Comparison of ENCODE assay signal across 23 cellular contexts in genomic region chr3:166962911-166963310, GRCh38.
DNase-seq lines count a peak whose midpoint lies in the region; ATAC-seq, FAIRE-seq and TF ChIP-seq lines count a peak whose summit lies in the region.
"Had no signal": no experiment of that assay in that cellular context is flagged by ENCODE, and none has a peak within 500 bp of the region (broad histone marks: within the 10 kb centered on the region; RNA-seq: fewer than 3 reads in every experiment).

No MANE protein-coding gene starts in this region.

- H3K27ac ChIP-seq in liver (ENCODE audit: low read depth in 1 of 2, low read length in 2 of 2): no peak overlapping the region
- no peak overlapping the region for H3K27ac ChIP-seq in small intestine (ENCODE audit: low read depth in 1 of 2, low read length in 1 of 2)
- H3K27ac ChIP-seq: 22Rv1; A549; BLaER1 treated with 17β-estradiol and CSF1 and Interleukin-3, amounts not matched to agents 10 nM and 100 nM; C4-2B had no signal

- no peak overlapping the region for H3K4me3 Mint-ChIP-seq in natural killer cell treated with Interleukin-12 subunit alpha and Interleukin-12 subunit beta and Interleukin-15 and Interleukin-18, amount 100 ng/mL, for 72 hours
- H3K4me3 Mint-ChIP-seq: B cell; CD4-positive, alpha-beta T cell; CD8-positive, alpha-beta T cell had no signal

- H3K27me3 ChIP-seq in liver (ENCODE audit: control insufficient read depth in 4 of 4, insufficient read depth in 4 of 4, low read length in 3 of 4) (no peaks in the 10 kb centered on the region), small intestine (ENCODE audit: control insufficient read depth in 2 of 2, insufficient read depth in 2 of 2, low read length in 2 of 2) (no peaks in the 10 kb centered on the region)
- H3K27me3 ChIP-seq: BLaER1 treated with 17β-estradiol and CSF1 and Interleukin-3, amounts not matched to agents 10 nM and 100 nM had no signal

- peak; percentile 58 for FAIRE-seq in frontal cortex (lab: Jason Lieb, UNC)
- FAIRE-seq in small intestine (lab: Jason Lieb, UNC): peak; percentile 10
- FAIRE-seq: A549, D721Med, G401.6, GM12891, GM19239 had no signal

- no peaks in the 10 kb centered on the region for H3K9me3 ChIP-seq in liver (ENCODE audit: control insufficient read depth in 4 of 4, low read length in 3 of 4)
- H3K9me3 ChIP-seq in small intestine (ENCODE audit: control insufficient read depth, low read depth): no peaks in the 10 kb centered on the region
- H3K9me3 ChIP-seq: A549; BLaER1 treated with 17β-estradiol and CSF1 and Interleukin-3, amounts not matched to agents 10 nM and 100 nM; Caco-2 had no signal

- no peak overlapping the region for H3K27ac Mint-ChIP-seq in natural killer cell treated with Interleukin-12 subunit alpha and Interleukin-12 subunit beta and Interleukin-15 and Interleukin-18, amount 100 ng/mL, for 72 hours
- H3K27ac Mint-ChIP-seq: B cell; CD4-positive, alpha-beta T cell; CD8-positive, alpha-beta T cell had no signal

- peaks cover 10% of the 10 kb centered on the region for H3K9me3 Mint-ChIP-seq in natural killer cell treated with Interleukin-12 subunit alpha and Interleukin-12 subunit beta and Interleukin-15 and Interleukin-18, amount 100 ng/mL, for 72 hours

- H3K9ac ChIP-seq in liver (ENCODE audit: low read depth in 1 of 2, low read length in 2 of 2): no peak overlapping the region
- H3K9ac ChIP-seq: BLaER1 treated with 17β-estradiol and CSF1 and Interleukin-3, amounts not matched to agents 10 nM and 100 nM had no signal

- 30% methylated on average over 2 of the region's 2 CpGs for WGBS in liver
- WGBS in small intestine, 3 donors: 39 to 59% (median 47%) methylated on average over 2 of the region's 2 CpGs

- H3K36me3 ChIP-seq in liver (ENCODE audit: control insufficient read depth in 4 of 4, insufficient read depth in 3 of 4, low read depth in 1 of 4, low read length in 3 of 4) (no peaks in the 10 kb centered on the region), small intestine (ENCODE audit: control insufficient read depth in 2 of 2, insufficient read depth in 2 of 2, low read length in 2 of 2) (no peaks in the 10 kb centered on the region)
- H3K36me3 ChIP-seq: BLaER1 treated with 17β-estradiol and CSF1 and Interleukin-3, amounts not matched to agents 10 nM and 100 nM had no signal

- H3K4me3 ChIP-seq in liver (ENCODE audit: low read depth in 1 of 3, low read length in 3 of 3) (no peak overlapping the region), small intestine (ENCODE audit: low read depth in 1 of 2, low read length in 2 of 2) (no peak overlapping the region)
- H3K4me3 ChIP-seq: A549; BLaER1 treated with 17β-estradiol and CSF1 and Interleukin-3, amounts not matched to agents 10 nM and 100 nM had no signal

- H3K27me3 Mint-ChIP-seq in natural killer cell treated with Interleukin-12 subunit alpha and Interleukin-12 subunit beta and Interleukin-15 and Interleukin-18, amount 100 ng/mL, for 72 hours: no peaks in the 10 kb centered on the region
- H3K27me3 Mint-ChIP-seq: B cell; CD4-positive, alpha-beta T cell had no signal

- H3K4me1 ChIP-seq in liver (ENCODE audit: control insufficient read depth in 4 of 4, insufficient read depth in 4 of 4, low read length in 3 of 4): peaks cover 0 to 16% (median 6%) of the 10 kb centered on the region in 4 donors
- no peaks in the 10 kb centered on the region for H3K4me1 ChIP-seq in small intestine (ENCODE audit: control insufficient read depth in 2 of 2, insufficient read depth in 1 of 2, low read depth in 1 of 2, low read length in 1 of 2)
- H3K4me1 ChIP-seq: A549; BLaER1 treated with 17β-estradiol and CSF1 and Interleukin-3, amounts not matched to agents 10 nM and 100 nM; Caco-2 had no signal

- no peak for DNase-seq in frontal cortex (ENCODE audit: low spot score in 2 of 2)
- no peak for DNase-seq in left lobe of liver (ENCODE audit: low spot score)
- no peak for DNase-seq in small intestine
- DNase-seq in stimulated activated CD4-positive, alpha-beta T cell treated with anti-CD3 and anti-CD28 coated beads, Interleukin-4, amount 100 ng/mL, for 4 hours: no peak
- no peak for DNase-seq in natural killer cell treated with Interleukin-12 subunit alpha and Interleukin-12 subunit beta and Interleukin-15 and Interleukin-18, amount 100 ng/mL, for 72 hours (ENCODE audit: low spot score)
- no peak for DNase-seq in activated T-cell treated with anti-CD3 and anti-CD28 coated beads, Interleukin-2, amount 50 U/mL, for 1 hour
- DNase-seq: AML-193; Caco-2; Calu3; CD4-positive, alpha-beta T cell; CD8-positive, alpha-beta T cell; DMS79 treated with DMSO at 0.1 percent for 48 hours; GF-D8 had no signal

- ATAC-seq in left lobe of liver: peak; percentile 65
- ATAC-seq in natural killer cell treated with Interleukin-12 subunit alpha and Interleukin-12 subunit beta and Interleukin-15 and Interleukin-18, amount 100 ng/mL, for 72 hours: no peak
- ATAC-seq: A549; CD8-positive, alpha-beta T cell had no signal

- TF ChIP-seq RAD21 in liver (IDR thresholded peaks at IDR 0.05): no peak

- no peaks in the 10 kb centered on the region for H3K36me3 Mint-ChIP-seq in natural killer cell treated with Interleukin-12 subunit alpha and Interleukin-12 subunit beta and Interleukin-15 and Interleukin-18, amount 100 ng/mL, for 72 hours
- H3K36me3 Mint-ChIP-seq: CD8-positive, alpha-beta T cell had no signal

- no peak for TF ChIP-seq CTCF in liver (IDR thresholded peaks at IDR 0.05; ENCODE audit: low read depth, low read length, missing input control)

- no peaks in the 10 kb centered on the region for H3K4me1 Mint-ChIP-seq in natural killer cell treated with Interleukin-12 subunit alpha and Interleukin-12 subunit beta and Interleukin-15 and Interleukin-18, amount 100 ng/mL, for 72 hours (ENCODE audit: low read depth in 2 of 2)
- H3K4me1 Mint-ChIP-seq: B cell had no signal

TF ChIP-seq in liver, 16 proteins besides CTCF, POLR2A, EP300 and RAD21:
- TF ChIP-seq YY1 (IDR thresholded peaks at IDR 0.05) (peak; percentile 36), ZBTB33 (IDR thresholded peaks at IDR 0.05) (no peak), HNF4G (IDR thresholded peaks at IDR 0.05) (no peak), FOXA2 (IDR thresholded peaks at IDR 0.05) (peak; percentile 43), TAF1 (conservative IDR thresholded peaks at IDR 0.05) (no peak), JUND (IDR thresholded peaks at IDR 0.05) (no peak), GABPA (IDR thresholded peaks at IDR 0.05 in 1 of 2, conservative IDR thresholded peaks at IDR 0.05 in 1 of 2) (no peak), FOXA1 (IDR thresholded peaks at IDR 0.05) (peak; percentile 20), HNF4A (conservative IDR thresholded peaks at IDR 0.05) (peak; percentile 36 to 67), SP1 (IDR thresholded peaks at IDR 0.05) (no peak), RXRA (IDR thresholded peaks at IDR 0.05) (peak in 1 of 2 donors; percentile 21)
- TF ChIP-seq, protein P1, sequence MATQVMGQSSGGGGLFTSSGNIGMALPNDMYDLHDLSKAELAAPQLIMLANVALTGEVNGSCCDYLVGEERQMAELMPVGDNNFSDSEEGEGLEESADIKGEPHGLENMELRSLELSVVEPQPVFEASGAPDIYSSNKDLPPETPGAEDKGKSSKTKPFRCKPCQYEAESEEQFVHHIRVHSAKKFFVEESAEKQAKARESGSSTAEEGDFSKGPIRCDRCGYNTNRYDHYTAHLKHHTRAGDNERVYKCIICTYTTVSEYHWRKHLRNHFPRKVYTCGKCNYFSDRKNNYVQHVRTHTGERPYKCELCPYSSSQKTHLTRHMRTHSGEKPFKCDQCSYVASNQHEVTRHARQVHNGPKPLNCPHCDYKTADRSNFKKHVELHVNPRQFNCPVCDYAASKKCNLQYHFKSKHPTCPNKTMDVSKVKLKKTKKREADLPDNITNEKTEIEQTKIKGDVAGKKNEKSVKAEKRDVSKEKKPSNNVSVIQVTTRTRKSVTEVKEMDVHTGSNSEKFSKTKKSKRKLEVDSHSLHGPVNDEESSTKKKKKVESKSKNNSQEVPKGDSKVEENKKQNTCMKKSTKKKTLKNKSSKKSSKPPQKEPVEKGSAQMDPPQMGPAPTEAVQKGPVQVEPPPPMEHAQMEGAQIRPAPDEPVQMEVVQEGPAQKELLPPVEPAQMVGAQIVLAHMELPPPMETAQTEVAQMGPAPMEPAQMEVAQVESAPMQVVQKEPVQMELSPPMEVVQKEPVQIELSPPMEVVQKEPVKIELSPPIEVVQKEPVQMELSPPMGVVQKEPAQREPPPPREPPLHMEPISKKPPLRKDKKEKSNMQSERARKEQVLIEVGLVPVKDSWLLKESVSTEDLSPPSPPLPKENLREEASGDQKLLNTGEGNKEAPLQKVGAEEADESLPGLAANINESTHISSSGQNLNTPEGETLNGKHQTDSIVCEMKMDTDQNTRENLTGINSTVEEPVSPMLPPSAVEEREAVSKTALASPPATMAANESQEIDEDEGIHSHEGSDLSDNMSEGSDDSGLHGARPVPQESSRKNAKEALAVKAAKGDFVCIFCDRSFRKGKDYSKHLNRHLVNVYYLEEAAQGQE (IDR thresholded peaks at IDR 0.05): no peak
- TF ChIP-seq, protein P2, sequence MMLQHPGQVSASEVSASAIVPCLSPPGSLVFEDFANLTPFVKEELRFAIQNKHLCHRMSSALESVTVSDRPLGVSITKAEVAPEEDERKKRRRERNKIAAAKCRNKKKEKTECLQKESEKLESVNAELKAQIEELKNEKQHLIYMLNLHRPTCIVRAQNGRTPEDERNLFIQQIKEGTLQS (IDR thresholded peaks at IDR 0.05): no peak
